6 cellular contexts compared by ENCODE assay signal in genomic region chrX:50125480-50125879, GRCh38.
"Had no signal": no experiment of that assay in that cellular context is flagged by ENCODE, and none has a peak within 500 bp of the region (broad histone marks: within the 10 kb centered on the region; RNA-seq: fewer than 3 reads in every experiment).

No MANE protein-coding gene starts in this region.

- H3K27ac ChIP-seq: HL-60 had no signal

- DNase-seq: IMR-90, KBM-7, KG1 had no signal

- H3K4me3 ChIP-seq: K562 had no signal

- ATAC-seq: HepG2, K562 had no signal
